In the genomic region with DNA sequence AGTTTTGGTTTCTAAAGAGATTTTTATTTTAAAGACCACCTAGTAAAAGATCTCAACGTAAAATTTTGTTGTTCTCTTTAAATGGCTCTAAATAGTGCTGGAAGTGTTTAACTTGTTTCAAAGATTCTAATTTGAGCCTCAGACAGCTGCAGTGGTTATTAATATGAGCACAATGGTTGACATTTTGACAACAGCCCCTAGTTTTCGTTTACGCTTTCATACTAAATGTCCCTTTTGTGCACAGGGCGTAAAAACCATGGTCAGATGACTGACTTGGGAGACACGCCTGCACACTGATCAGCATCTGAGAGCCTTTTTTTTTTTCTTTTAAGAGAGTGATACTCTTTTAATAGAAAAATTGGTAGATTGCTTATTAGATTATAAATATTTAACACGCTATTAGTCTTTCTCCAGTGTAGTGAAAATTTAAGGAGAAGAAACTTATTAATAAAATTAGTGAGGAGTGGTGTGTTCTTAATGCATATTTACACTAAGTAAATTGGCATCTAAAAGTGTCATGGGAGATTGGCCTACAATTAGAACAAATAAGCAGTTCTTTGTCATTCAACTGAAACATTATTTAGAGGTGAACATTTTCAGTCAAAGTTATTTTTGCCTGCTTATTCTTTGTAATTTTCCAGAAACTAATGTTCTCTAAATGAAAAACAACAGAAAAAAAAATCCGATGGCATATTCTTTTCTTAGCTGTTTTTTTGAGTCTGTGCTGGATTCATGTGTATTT, we compare ENCODE assay signal across 9 cellular contexts.
DNase-seq lines count a peak whose midpoint lies in the region; ATAC-seq lines count a peak whose summit lies in the region.
"Had no signal": no experiment of that assay in that cellular context is flagged by ENCODE, and none has a peak within 500 bp of the region (broad histone marks: within the 10 kb centered on the region; RNA-seq: fewer than 3 reads in every experiment).

No MANE protein-coding gene starts in this region.

- H3K27ac ChIP-seq in trophoblast cell (ENCODE audit: low read depth, low read length): no peak overlapping the region

- H3K36me3 ChIP-seq in endocrine pancreas (ENCODE audit: control insufficient read depth, insufficient read depth, low read length): no peaks in the 10 kb centered on the region
- no peaks in the 10 kb centered on the region for H3K36me3 ChIP-seq in trophoblast cell (ENCODE audit: control insufficient read depth in 1 of 2, insufficient read depth in 2 of 2, low read length in 2 of 2)

- DNase-seq in Ammon's horn (ENCODE audit: low spot score) (peak; percentile 89), NCI-H510A treated with DMSO at 0.1 percent for 48 hours (lab: John Stamatoyannopoulos, UW) (no peak), iPS-NIHi11 (ENCODE audit: low spot score) (no peak), trophoblast cell (no peak)
- DNase-seq: NCI-H82 had no signal

- no peaks in the 10 kb centered on the region for H3K27me3 ChIP-seq in endocrine pancreas (ENCODE audit: control insufficient read depth, insufficient read depth, low read length)
- no peaks in the 10 kb centered on the region for H3K27me3 ChIP-seq in trophoblast cell (ENCODE audit: insufficient read depth, low read length)

- H2BK5ac ChIP-seq in trophoblast cell (ENCODE audit: low read depth, low read length, poor library complexity): no peak overlapping the region

- H2BK120ac ChIP-seq in trophoblast cell (ENCODE audit: insufficient read depth, low read length, poor library complexity): no peak overlapping the region

- H3K23ac ChIP-seq in trophoblast cell (ENCODE audit: low read length): no peak overlapping the region

- H3K4me1 ChIP-seq in endocrine pancreas (ENCODE audit: control insufficient read depth, insufficient read depth, low read length) (peaks cover 18% of the 10 kb centered on the region), trophoblast cell (ENCODE audit: control insufficient read depth in 1 of 2, insufficient read depth in 2 of 2, low read length in 2 of 2) (no peaks in the 10 kb centered on the region)

- H3K4me3 ChIP-seq in endocrine pancreas (ENCODE audit: control insufficient read depth, insufficient read depth, low read length) (peak overlapping the region; percentile 41), trophoblast cell (ENCODE audit: low read depth, low read length) (no peak overlapping the region)

- H2BK12ac ChIP-seq in trophoblast cell (ENCODE audit: low read length): no peak overlapping the region

- H3K79me2 ChIP-seq in trophoblast cell (ENCODE audit: control insufficient read depth, insufficient read depth, low read length, poor library complexity): no peaks in the 10 kb centered on the region

- H3K4me2 ChIP-seq in trophoblast cell (ENCODE audit: low read length): no peak overlapping the region

- WGBS in trophoblast cell (ENCODE audit: extremely low coverage, insufficient coverage, insufficient read length): no CpG with 5 or more reads among the region's 7 CpGs

- no peak overlapping the region for H4K8ac ChIP-seq in trophoblast cell (ENCODE audit: low read depth, low read length)

- H3K9me3 ChIP-seq in endocrine pancreas (ENCODE audit: control insufficient read depth, low read length) (no peaks in the 10 kb centered on the region), trophoblast cell (ENCODE audit: insufficient read depth, low read depth, low read length) (no peaks in the 10 kb centered on the region)

- H2AFZ ChIP-seq in trophoblast cell (ENCODE audit: insufficient read depth, low read length, poor library complexity): no peak overlapping the region

- H3K4ac ChIP-seq in trophoblast cell (ENCODE audit: low read depth, low read length): no peak overlapping the region

- ATAC-seq in GM19035 (IDR thresholded peaks at IDR 0.05; ENCODE audit: unreplicated experiment): peak; percentile 79
- peak; percentile 78 for ATAC-seq in HG02938 (IDR thresholded peaks at IDR 0.05; ENCODE audit: unreplicated experiment)
- no peak for ATAC-seq in GM21447 (IDR thresholded peaks at IDR 0.05; ENCODE audit: unreplicated experiment)

- no peak overlapping the region for H2AK5ac ChIP-seq in trophoblast cell (ENCODE audit: low read length)

- H4K91ac ChIP-seq in trophoblast cell (ENCODE audit: low read depth, low read length): no peak overlapping the region

- no peak overlapping the region for H4K12ac ChIP-seq in trophoblast cell (ENCODE audit: low read depth, low read length)

- H3K18ac ChIP-seq in trophoblast cell (ENCODE audit: low read length): no peak overlapping the region

- no peak overlapping the region for H3K14ac ChIP-seq in trophoblast cell (ENCODE audit: low read length)

- no peak overlapping the region for H3K9ac ChIP-seq in endocrine pancreas (ENCODE audit: control insufficient read depth, insufficient read depth, low read length)
- H3K9ac ChIP-seq in trophoblast cell (ENCODE audit: low read length): no peak overlapping the region

- no peaks in the 10 kb centered on the region for H3K79me1 ChIP-seq in trophoblast cell (ENCODE audit: low read length)
